ENCODE assay signal across 8 cellular contexts in genomic region chr1:14924012-14924452, GRCh38.
DNase-seq lines count a peak whose midpoint lies in the region; ATAC-seq, FAIRE-seq and TF ChIP-seq lines count a peak whose summit lies in the region.

No MANE protein-coding gene starts in this region.

- dilution Hi-C loops in endothelial cell of umbilical vein (cut with MboI; ENCODE audit: extremely low pct_ligation_motif_present, low sequenced_read_pairs) = no loop called here

- TF ChIP-seq EP300 in Ishikawa (IDR thresholded peaks at IDR 0.05; ENCODE audit: borderline replicate concordance) = no peak

- peaks cover 10% of the 10 kb centered on the region for H3K79me1 ChIP-seq in mesenchymal stem cell (replicated peaks; ENCODE audit: low read length, poor library complexity, severe bottlenecking)

- peak overlapping the region; percentile 93 to 94 for H3K18ac ChIP-seq in mesenchymal stem cell (ENCODE audit: low read depth in 1 of 2, low read length in 2 of 2)

- H3K27ac ChIP-seq in endothelial cell of umbilical vein (ENCODE audit: insufficient read depth, low read depth, low read length) = no peak overlapping the region
- no peak overlapping the region for H3K27ac ChIP-seq in mesenchymal stem cell (ENCODE audit: low read length, poor library complexity, severe bottlenecking)
- no peak overlapping the region for H3K27ac ChIP-seq in thymus (ENCODE audit: low read depth)

- POLR2A ChIA-PET in endothelial cell of umbilical vein (lab: Charles Lee) = no interaction called here

- H3K9ac ChIP-seq in endothelial cell of umbilical vein (replicated peaks; ENCODE audit: extremely low read depth, insufficient read depth, low read length) (no peak overlapping the region), mesenchymal stem cell (ENCODE audit: low read length) (no peak overlapping the region)

- DNase-seq in Daoy (ENCODE audit: low read depth) (peak; percentile 72), endothelial cell of umbilical vein (ENCODE audit: low read depth, low spot score) (peak; percentile 20), mesenchymal stem cell (peak; percentile 90), NCI-H1048 (lab: John Stamatoyannopoulos, UW) (no peak)
- DNase-seq in activated CD4-positive, alpha-beta T cell treated with anti-CD3 and anti-CD28 coated beads, Interleukin-2, amount 10 ng/mL, durations not matched to agents 24 days and 14 days = peak; percentile 83

- H4K91ac ChIP-seq in mesenchymal stem cell (ENCODE audit: low read length) = no peak overlapping the region

- peak overlapping the region; percentile 90 for H2BK15ac ChIP-seq in mesenchymal stem cell (ENCODE audit: low read depth, poor library complexity, severe bottlenecking)

- peaks cover 9% of the 10 kb centered on the region for H3K4me1 Mint-ChIP-seq in activated CD4-positive, alpha-beta T cell treated with anti-CD3 and anti-CD28 coated beads, Interleukin-2, amount 10 ng/mL, durations not matched to agents 24 days and 14 days

- ATAC-seq in HG02970 (IDR thresholded peaks at IDR 0.05; ENCODE audit: low FRiP score, unreplicated experiment) = no peak

- TF ChIP-seq CTCF in endothelial cell of umbilical vein (IDR thresholded peaks at IDR 0.05; ENCODE audit: extremely low read depth in 1 of 2, insufficient read depth in 1 of 2, low read depth in 1 of 2, low read length in 2 of 2) = no peak

- H3K23ac ChIP-seq in mesenchymal stem cell (ENCODE audit: low read length in 2 of 2) = no peak overlapping the region

- H3K9me3 Mint-ChIP-seq in activated CD4-positive, alpha-beta T cell treated with anti-CD3 and anti-CD28 coated beads, Interleukin-2, amount 10 ng/mL, durations not matched to agents 24 days and 14 days = no peaks in the 10 kb centered on the region

- intact Hi-C loops in activated CD4-positive, alpha-beta T cell treated with anti-CD3 and anti-CD28 coated beads, Interleukin-2, amount 10 ng/mL, durations not matched to agents 24 days and 14 days (cut with micrococcal nuclease) = loop anchor here (5.0 kb wide), 1 partner anchor 103 kb away; no protein-coding TSS in a partner anchor
- intact Hi-C loops in endothelial cell of umbilical vein (cut with micrococcal nuclease) = loop anchor here (1.0 to 5.0 kb wide), 4 partner anchors 45 to 147 kb away; no protein-coding TSS in a partner anchor

- FAIRE-seq in endothelial cell of umbilical vein (lab: Jason Lieb, UNC) = no peak

- H3K27me3 Mint-ChIP-seq in activated CD4-positive, alpha-beta T cell treated with anti-CD3 and anti-CD28 coated beads, Interleukin-2, amount 10 ng/mL, durations not matched to agents 24 days and 14 days = peaks cover 46% of the 10 kb centered on the region

- no peak overlapping the region for H3K14ac ChIP-seq in mesenchymal stem cell (ENCODE audit: low read length in 2 of 2)

- H3K79me2 ChIP-seq in endothelial cell of umbilical vein (ENCODE audit: control insufficient read depth, insufficient read depth, low read length) = no peaks in the 10 kb centered on the region

- CTCF ChIA-PET in endothelial cell of umbilical vein (lab: Charles Lee) = interaction anchor here (1.4 kb wide), 1 partner anchor 103 kb away, joined by 13 read pairs; no protein-coding TSS in a partner anchor

- no peaks in the 10 kb centered on the region for H3K36me3 Mint-ChIP-seq in activated CD4-positive, alpha-beta T cell treated with anti-CD3 and anti-CD28 coated beads, Interleukin-2, amount 10 ng/mL, durations not matched to agents 24 days and 14 days (ENCODE audit: low read depth)

- H3K4me1 ChIP-seq in endothelial cell of umbilical vein (ENCODE audit: control insufficient read depth, extremely low read depth, insufficient read depth, low read length) = peaks cover 5% of the 10 kb centered on the region
- H3K4me1 ChIP-seq in mesenchymal stem cell (ENCODE audit: control insufficient read depth, insufficient read depth, low read depth, low read length) = peaks cover 29% of the 10 kb centered on the region
- no peaks in the 10 kb centered on the region for H3K4me1 ChIP-seq in thymus (ENCODE audit: control insufficient read depth, insufficient read depth, low read length)

- H4K20me1 ChIP-seq in endothelial cell of umbilical vein (replicated peaks; ENCODE audit: control insufficient read depth, extremely low read depth, insufficient read depth, low read length) = no peaks in the 10 kb centered on the region

- no TSS peak for BruUV-seq in endothelial cell of umbilical vein (replicated peaks; lab: Mats Ljungman, UMichigan)

- H2AK5ac ChIP-seq in mesenchymal stem cell (ENCODE audit: low read length, severe bottlenecking) = no peak overlapping the region

- peak overlapping the region in 1 of 2 experiments; percentile 30 for H3K4ac ChIP-seq in mesenchymal stem cell (ENCODE audit: low read depth in 1 of 2, low read length in 2 of 2)

- H2BK12ac ChIP-seq in mesenchymal stem cell (ENCODE audit: low read length in 2 of 2) = peak overlapping the region; percentile 45 to 75

- H3K27ac Mint-ChIP-seq in activated CD4-positive, alpha-beta T cell treated with anti-CD3 and anti-CD28 coated beads, Interleukin-2, amount 10 ng/mL, durations not matched to agents 24 days and 14 days = no peak overlapping the region

- peak overlapping the region; percentile 74 for H3K4me3 Mint-ChIP-seq in activated CD4-positive, alpha-beta T cell treated with anti-CD3 and anti-CD28 coated beads, Interleukin-2, amount 10 ng/mL, durations not matched to agents 24 days and 14 days

- no peak overlapping the region for H2BK5ac ChIP-seq in mesenchymal stem cell (ENCODE audit: low read depth, low read length, poor library complexity, severe bottlenecking)

- H3K27me3 ChIP-seq in endothelial cell of umbilical vein (ENCODE audit: control insufficient read depth in 2 of 2, insufficient read depth in 2 of 2, low read length in 2 of 2) = peaks cover 8 to 14% of the 10 kb centered on the region in 2 experiments
- no peaks in the 10 kb centered on the region for H3K27me3 ChIP-seq in mesenchymal stem cell (ENCODE audit: control insufficient read depth in 1 of 2, insufficient read depth in 1 of 2, low read length in 2 of 2)
- H3K27me3 ChIP-seq in thymus (ENCODE audit: control insufficient read depth, insufficient read depth) = peaks cover 36% of the 10 kb centered on the region

- no peak for TF ChIP-seq POLR2A in endothelial cell of umbilical vein (IDR thresholded peaks at IDR 0.05; ENCODE audit: low read depth, low read length)

- H4K8ac ChIP-seq in mesenchymal stem cell (ENCODE audit: low read length) = peak overlapping the region; percentile 99

- H3K4me3 ChIP-seq in endothelial cell of umbilical vein (replicated peaks in 1 of 3; ENCODE audit: insufficient read depth in 1 of 3, low read depth in 1 of 3, low read length in 3 of 3) (peak overlapping the region in 1 of 3 experiments; percentile 62), mesenchymal stem cell (ENCODE audit: insufficient read depth in 1 of 2, low read depth in 1 of 2, low read length in 2 of 2) (peak overlapping the region in 1 of 2 experiments; percentile 74), thymus (ENCODE audit: low read length) (peak overlapping the region; percentile 53)

- H2AFZ ChIP-seq in endothelial cell of umbilical vein (ENCODE audit: low read depth, low read length) = no peak overlapping the region
- H2AFZ ChIP-seq in mesenchymal stem cell (ENCODE audit: low read depth, low read length) = no peak overlapping the region

- H3K36me3 ChIP-seq in endothelial cell of umbilical vein (ENCODE audit: control insufficient read depth in 2 of 2, extremely low read depth in 1 of 2, insufficient read depth in 2 of 2, low read length in 2 of 2) = no peaks in the 10 kb centered on the region
- no peaks in the 10 kb centered on the region for H3K36me3 ChIP-seq in mesenchymal stem cell (ENCODE audit: control insufficient read depth in 1 of 2, insufficient read depth in 2 of 2, low read depth in 1 of 2, low read length in 2 of 2)
- no peaks in the 10 kb centered on the region for H3K36me3 ChIP-seq in thymus (ENCODE audit: control insufficient read depth, insufficient read depth)

- no peaks in the 10 kb centered on the region for H3K9me3 ChIP-seq in endothelial cell of umbilical vein (replicated peaks; ENCODE audit: control insufficient read depth, insufficient read depth, low read length)
- H3K9me3 ChIP-seq in mesenchymal stem cell (ENCODE audit: control insufficient read depth, low read length) = no peaks in the 10 kb centered on the region
- H3K9me3 ChIP-seq in thymus (ENCODE audit: control insufficient read depth) = no peaks in the 10 kb centered on the region

- no peak overlapping the region for H3K4me2 ChIP-seq in endothelial cell of umbilical vein (ENCODE audit: insufficient read depth, low read length)
- peak overlapping the region; percentile 55 for H3K4me2 ChIP-seq in mesenchymal stem cell (ENCODE audit: low read length, poor library complexity, severe bottlenecking)

- no peak for TF ChIP-seq RAD21 in Ishikawa (IDR thresholded peaks at IDR 0.05; ENCODE audit: low read depth)

- whole genome bisulfite sequencing in mesenchymal stem cell = 1% methylated on average over 37 of the region's 76 CpGs
- 1% methylated on average over 76 of the region's 76 CpGs for WGBS in thymus

- H2BK120ac ChIP-seq in mesenchymal stem cell (ENCODE audit: low read depth, low read length) = peak overlapping the region; percentile 90

- no peaks in the 10 kb centered on the region for H3K9me1 ChIP-seq in endothelial cell of umbilical vein (replicated peaks; ENCODE audit: control insufficient read depth, extremely low read depth, insufficient read depth, low read length)

TF ChIP-seq in Ishikawa, 13 proteins besides CTCF, POLR2A, EP300 and RAD21 (continues in another document):
- TF ChIP-seq USF1 (IDR thresholded peaks at IDR 0.05) = peak; percentile 57; the same call in 1 of the 2 replicates
- TF ChIP-seq TEAD4 (IDR thresholded peaks at IDR 0.05) = peak; percentile 45; the same call in 1 of the 2 replicates
- TF ChIP-seq TCF12 (IDR thresholded peaks at IDR 0.05; ENCODE audit: low read depth) = no peak

TF ChIP-seq in endothelial cell of umbilical vein, 7 proteins besides CTCF, POLR2A, EP300 and RAD21:
- TF ChIP-seq EZH2 (IDR thresholded peaks at IDR 0.05; ENCODE audit: borderline replicate concordance, low read depth, low read length, severe bottlenecking) = no peak
- no peak for TF ChIP-seq MAX (IDR thresholded peaks at IDR 0.05; ENCODE audit: insufficient read depth, insufficient read length)
- no peak for TF ChIP-seq POLR2AphosphoS5 (IDR thresholded peaks at IDR 0.05; ENCODE audit: insufficient read depth, low read depth, low read length)
- no peak for TF ChIP-seq FOS (IDR thresholded peaks at IDR 0.05; ENCODE audit: borderline replicate concordance, insufficient read depth, low read length)
- TF ChIP-seq JUN (IDR thresholded peaks at IDR 0.05; ENCODE audit: borderline replicate concordance, insufficient read depth, insufficient read length, low read depth) = no peak
- no peak for TF ChIP-seq MYC (IDR thresholded peaks at IDR 0.05; ENCODE audit: low read depth, low read length)
- no peak for TF ChIP-seq GATA2 (IDR thresholded peaks at IDR 0.05; ENCODE audit: insufficient read depth, insufficient read length, low read depth, low read length)
